In the genomic region with DNA sequence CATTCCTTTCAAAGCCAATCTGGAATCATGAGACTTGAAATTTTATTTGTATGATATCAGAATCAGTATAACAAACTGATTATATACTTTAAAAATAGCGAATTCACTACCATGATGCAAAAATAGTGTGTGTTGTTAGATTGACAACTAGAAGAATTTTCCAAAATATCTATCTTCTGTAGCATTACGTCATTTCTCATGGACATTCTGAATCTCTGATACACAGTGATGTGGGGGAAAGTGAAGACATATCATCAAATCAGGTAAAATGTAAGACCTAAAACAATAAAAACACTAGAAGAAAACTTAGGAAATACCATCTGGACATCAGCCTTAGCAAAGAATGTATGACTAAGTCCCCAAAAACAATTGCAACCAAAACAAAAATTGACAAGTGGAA, we compare ENCODE assay signal across 8 cellular contexts.
"Had no signal": no experiment of that assay in that cellular context is flagged by ENCODE, and none has a peak within 500 bp of the region (broad histone marks: within the 10 kb centered on the region; RNA-seq: fewer than 3 reads in every experiment).

No MANE protein-coding gene starts in this region.

- ATAC-seq: K562 had no signal

- H3K27me3 Mint-ChIP-seq: IgD-negative memory B cell had no signal

- H3K4me2 ChIP-seq: KMS-11 had no signal

- H3K27ac Mint-ChIP-seq: IgD-negative memory B cell had no signal

- H3K9ac ChIP-seq: KMS-11 had no signal

- H3K4me3 ChIP-seq: K562 had no signal

- H3K27ac ChIP-seq: HL-60, KMS-11 had no signal

- H3K36me3 Mint-ChIP-seq: IgD-negative memory B cell had no signal

- FAIRE-seq: HTR-8/SVneo, K562 had no signal

- DNase-seq: IMR-90, KBM-7, KG1 had no signal

- H3K4me3 Mint-ChIP-seq: IgD-negative memory B cell had no signal
